31 cellular contexts compared by ENCODE assay signal in the genomic region with DNA sequence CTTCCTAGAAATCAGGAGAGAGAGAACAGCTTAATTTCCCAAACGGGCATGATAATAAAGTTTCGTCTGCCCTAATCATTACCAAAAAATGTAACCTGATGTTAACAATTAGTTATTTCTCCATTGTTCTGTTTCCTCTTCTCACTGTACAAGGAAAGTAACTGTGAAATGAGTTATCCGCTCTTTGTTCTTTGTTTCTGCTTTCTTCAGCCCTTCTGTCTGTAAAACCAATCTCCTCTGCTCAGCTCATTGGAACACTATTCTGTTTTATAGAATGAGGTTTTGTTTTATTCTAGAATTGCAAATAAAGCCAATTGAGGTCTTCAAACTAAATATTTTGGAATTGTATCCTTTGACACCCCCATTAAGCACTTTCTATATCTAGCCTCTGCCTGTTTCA.
"Had no signal": no experiment of that assay in that cellular context is flagged by ENCODE, and none has a peak within 500 bp of the region (broad histone marks: within the 10 kb centered on the region; RNA-seq: fewer than 3 reads in every experiment).

No MANE protein-coding gene starts in this region.

- H3K4me3 Mint-ChIP-seq: mesothelial cell of epicardium; naive B cell; natural killer cell; nephron progenitor cell; neural progenitor cell; stimulated activated memory B cell treated with anti-CD40 and anti-IgM and Interleukin-4, amounts not matched to agents 10 μg/mL and 1 μg/mL and 100 μg/mL, for 72 hours had no signal

- H3K4me3 ChIP-seq: left lung, lower lobe of right lung, neural progenitor cell, right atrium auricular region, right lobe of liver, smooth muscle cell, stomach, testis, thyroid gland, transverse colon, upper lobe of left lung, vagina had no signal

- H3K9me3 Mint-ChIP-seq: mesothelial cell of epicardium; natural killer cell; stimulated activated memory B cell treated with anti-CD40 and anti-IgM and Interleukin-4, amounts not matched to agents 10 μg/mL and 1 μg/mL and 100 μg/mL, for 72 hours had no signal

- H3K4me1 Mint-ChIP-seq: natural killer cell had no signal

- H3K36me3 Mint-ChIP-seq: mesothelial cell of epicardium; naive B cell; natural killer cell; neural progenitor cell; stimulated activated memory B cell treated with anti-CD40 and anti-IgM and Interleukin-4, amounts not matched to agents 10 μg/mL and 1 μg/mL and 100 μg/mL, for 72 hours had no signal

- H3K27ac Mint-ChIP-seq: mesothelial cell of epicardium, natural killer cell, nephron progenitor cell, neural progenitor cell, progenitor cell of endocrine pancreas had no signal

- H3K9ac ChIP-seq: neural progenitor cell, parathyroid adenoma had no signal

- H2AFZ ChIP-seq: neural progenitor cell, parathyroid adenoma had no signal

- ATAC-seq: left colon; left lung; lower lobe of right lung; natural killer cell; stimulated activated memory B cell treated with anti-CD40 and anti-IgM and Interleukin-4, amounts not matched to agents 10 μg/mL and 1 μg/mL and 100 μg/mL, for 72 hours; stimulated activated naive CD8-positive, alpha-beta T cell treated with anti-CD3 and anti-CD28 coated beads, Interleukin-15, Interleukin-2, amounts not matched to agents 100 U/mL and 50 U/mL, for 24 hours had no signal

- H3K4me1 ChIP-seq: lower lobe of right lung, neural progenitor cell, right atrium auricular region, stomach, testis, thyroid gland, transverse colon, upper lobe of left lung, vagina had no signal

- H3K36me3 ChIP-seq: left lung, lower lobe of right lung, neural progenitor cell, neutrophil, right atrium auricular region, right lobe of liver, stomach, thyroid gland, transverse colon, upper lobe of left lung, vagina had no signal

- H3K27ac ChIP-seq: left lung, lower lobe of right lung, neural progenitor cell, neutrophil, parathyroid adenoma, right atrium auricular region, stomach, testis, thyroid gland, transverse colon, upper lobe of left lung, vagina had no signal

- H3K9me3 ChIP-seq: left lung, lower lobe of right lung, neutrophil, right atrium auricular region, right lobe of liver, stomach, testis, thyroid gland, transverse colon, upper lobe of left lung, vagina had no signal

- H3K79me2 ChIP-seq: parathyroid adenoma had no signal

- H3K4me2 ChIP-seq: neural progenitor cell, smooth muscle cell had no signal

- H3K27me3 ChIP-seq: left lung, neural progenitor cell, neutrophil, right atrium auricular region, right lobe of liver, stomach, testis, thyroid gland, transverse colon, upper lobe of left lung, vagina had no signal

- H3K27me3 Mint-ChIP-seq: naive B cell; stimulated activated memory B cell treated with anti-CD40 and anti-IgM and Interleukin-4, amounts not matched to agents 10 μg/mL and 1 μg/mL and 100 μg/mL, for 72 hours had no signal

- DNase-seq: hippocampal formation; kidney; left colon; left lung; lower lobe of right lung; mammary epithelial cell; mesendoderm; naive B cell; natural killer cell; nephron progenitor cell; occipital lobe; right lobe of liver; stimulated activated CD4-positive, alpha-beta T cell treated with anti-CD3 and anti-CD28 coated beads, Interleukin-1b, Interleukin-23, amount 100 ng/mL, for 48 hours; stimulated activated CD4-positive, alpha-beta T cell treated with anti-CD3 and anti-CD28 coated beads, Interleukin-2, amount 100 ng/mL, for 48 hours; stimulated activated CD4-positive, alpha-beta T cell treated with anti-CD3 and anti-CD28 coated beads, Interleukin-4, amount 100 ng/mL, for 4 hours; stimulated activated CD8-positive, alpha-beta memory T cell treated with anti-CD3 and anti-CD28 coated beads, Interleukin-4, amount 100 ng/mL, for 48 hours; stimulated activated naive CD8-positive, alpha-beta T cell treated with anti-CD3 and anti-CD28 coated beads, Interleukin-15, Interleukin-2, amounts not matched to agents 100 U/mL and 50 U/mL, for 24 hours; stomach; testis; thyroid gland; transverse colon; upper lobe of left lung had no signal
